In genomic region chr1:58864654-58865053, GRCh38 we compare ENCODE assay signal across 22 cellular contexts.
"Had no signal": no experiment of that assay in that cellular context is flagged by ENCODE, and none has a peak within 500 bp of the region (broad histone marks: within the 10 kb centered on the region; RNA-seq: fewer than 3 reads in every experiment).

No MANE protein-coding gene starts in this region.

- H3K36me3 ChIP-seq: left lung, ovary, right atrium auricular region, right lobe of liver, tibial nerve, uterus had no signal

- H3K4me3 ChIP-seq: left lung, lung, mucosa of descending colon, ovary, right atrium auricular region, right lobe of liver, smooth muscle cell, tibial nerve, uterus had no signal

- H3K4me1 ChIP-seq: left lung, right atrium auricular region, right lobe of liver, tibial nerve, uterus had no signal

- DNase-seq: kidney glomerular epithelial cell; left cardiac atrium; left lung; midbrain; mucosa of descending colon; naive thymus-derived CD4-positive, alpha-beta T cell; ovary; right lobe of liver; stimulated activated CD4-positive, alpha-beta T cell treated with anti-CD3 and anti-CD28 coated beads, Interleukin-1b, Interleukin-23, amount 100 ng/mL, for 48 hours; stimulated activated CD4-positive, alpha-beta T cell treated with anti-CD3 and anti-CD28 coated beads, Interleukin-2, amount 100 ng/mL, for 48 hours; stimulated activated CD4-positive, alpha-beta T cell treated with anti-CD3 and anti-CD28 coated beads, Interleukin-4, amount 100 ng/mL, for 4 hours; stimulated activated CD8-positive, alpha-beta memory T cell treated with anti-CD3 and anti-CD28 coated beads, Interleukin-4, amount 100 ng/mL, for 48 hours; stimulated activated naive CD4-positive, alpha-beta T cell treated with Interleukin-2 at 50 U/mL for 16 hours; stimulated activated naive CD8-positive, alpha-beta T cell treated with anti-CD3 and anti-CD28 coated beads, Interleukin-15, amount 100 ng/mL, for 72 hours; substantia nigra; uterus had no signal

- H3K27ac ChIP-seq: left lung, ovary, right atrium auricular region, right lobe of liver, tibial nerve, uterus had no signal

- H3K9me3 ChIP-seq: left lung, mucosa of descending colon, ovary, right atrium auricular region, right lobe of liver, tibial nerve, uterus had no signal

- ATAC-seq: left cardiac atrium; left lung; mucosa of descending colon; naive thymus-derived CD4-positive, alpha-beta T cell; natural killer cell treated with Interleukin-12 subunit alpha and Interleukin-12 subunit beta and Interleukin-15 and Interleukin-18, amount 100 ng/mL, for 72 hours; right lobe of liver; stimulated activated memory B cell treated with anti-CD40 and anti-IgM and Interleukin-4, amounts not matched to agents 10 μg/mL and 1 μg/mL and 100 μg/mL, for 72 hours; stimulated activated naive CD8-positive, alpha-beta T cell treated with anti-CD3 and anti-CD28 coated beads, Interleukin-15, amount 100 ng/mL, for 72 hours had no signal
